ENCODE assay signal across 8 cellular contexts in genomic region chr13:20566917-20567755, GRCh38. TPM values are rescaled to one million over a fixed set of nuclear protein-coding genes. Genes with fewer than 3 reads are reported as not detected.
DNase-seq lines count a peak whose midpoint lies in the region; TF ChIP-seq lines count a peak whose summit lies in the region.

Gene IFT88 (plus strand): TSS chr13:20567157. CDS start chr13:20574386, 7,229 bp downstream.

- H3K4me3 ChIP-seq in GM06990 (replicated peaks; ENCODE audit: low read depth, low read length) (peak within 1 kb of the TSS; percentile 79), HFF-Myc (replicated peaks; ENCODE audit: low read depth, low read length) (peak within 1 kb of the TSS; percentile 71)

- TF ChIP-seq CTCF in GM06990 (IDR thresholded peaks at IDR 0.05; ENCODE audit: insufficient read depth, low read length, poor library complexity, severe bottlenecking): no peak
- no peak for TF ChIP-seq CTCF in HFF-Myc (IDR thresholded peaks at IDR 0.05; ENCODE audit: low read depth, low read length, missing control alignments)

- no peaks in the 10 kb centered on the region for H3K27me3 ChIP-seq in GM06990 (replicated peaks; ENCODE audit: control insufficient read depth, insufficient read depth, low read length)

- peak within 1 kb of the TSS; percentile 97 for H3K27ac ChIP-seq in substantia nigra (ENCODE audit: low read depth, low read length, poor library complexity, severe bottlenecking)

- DNase-seq in GM06990 (ENCODE audit: extremely low read depth, insufficient read length) (peak; percentile 90), HFF-Myc (ENCODE audit: extremely low read depth, low read depth) (peak; percentile 56), MV-4-11 (lab: John Stamatoyannopoulos, UW) (peak; percentile 78), SK-N-DZ (ENCODE audit: low spot score) (peak; percentile 83), globus pallidus (ENCODE audit: low spot score) (peak; percentile 90), nucleus accumbens (lab: John Stamatoyannopoulos, UW) (peak; percentile 46 to 96 (median 89)), substantia nigra (lab: John Stamatoyannopoulos, UW) (peak; percentile 66 to 96 (median 89))
- peak; percentile 77 for DNase-seq in activated naive CD4-positive, alpha-beta T cell treated with anti-CD3 and anti-CD28 coated beads, Interleukin-2, amount 50 U/mL, for 16 hours

- no peaks in the 10 kb centered on the region for H3K36me3 ChIP-seq in GM06990 (ENCODE audit: control insufficient read depth, insufficient read depth, low read length)

RNA-seq across cellular contexts. Expression of gene IFT88, which starts in this region (rescaled TPM):
- polyA plus RNA-seq in SK-N-DZ (2014; cell fraction: cytosol; rRNA removed): 12.6 and 12.8 TPM in 2 replicates
- 25.1 and 27.3 TPM in 2 replicates for polyA plus RNA-seq in SK-N-DZ (2014; cell fraction: nucleus; rRNA removed)

Comparison
In these comparisons a context has a peak if more than half of its experiments do, and no peak if none do; other contexts are left out.
1. Peak in every context shown above with its lines: DNase-seq, H3K4me3 ChIP-seq and H3K27ac ChIP-seq.